ENCODE assay signal across 24 cellular contexts in genomic region chr19:32380269-32380668, GRCh38.
"Had no signal": no experiment of that assay in that cellular context is flagged by ENCODE, and none has a peak within 500 bp of the region (broad histone marks: within the 10 kb centered on the region; RNA-seq: fewer than 3 reads in every experiment).

No MANE protein-coding gene starts in this region.

- H3K27ac Mint-ChIP-seq: dendritic cell treated with granulocyte-macrophage colony-stimulating factor and Interleukin-4, amounts not matched to agents 40 ng/mL and 50 ng/mL, for 4 days; endodermal cell; mesothelial cell of epicardium; stimulated activated naive CD8-positive, alpha-beta T cell treated with anti-CD3 and anti-CD28 coated beads, Interleukin-15, Interleukin-2, amounts not matched to agents 100 ng/mL and 50 ng/mL, for 24 hours had no signal

- H3K4me1 ChIP-seq: gastrocnemius medialis, left lung, pancreas, tibial nerve, upper lobe of right lung, uterus had no signal

- H3K36me3 ChIP-seq: colonic mucosa, uterus had no signal

- H3K27me3 Mint-ChIP-seq: naive thymus-derived CD4-positive, alpha-beta T cell; stimulated activated naive B cell treated with anti-CD40 and anti-IgM and Interleukin-4, amounts not matched to agents 10 μg/mL and 1 μg/mL and 100 μg/mL, for 72 hours; stimulated activated naive CD8-positive, alpha-beta T cell treated with anti-CD3 and anti-CD28 coated beads, Interleukin-15, Interleukin-2, amounts not matched to agents 100 ng/mL and 50 ng/mL, for 24 hours had no signal

- H3K4me3 ChIP-seq: colonic mucosa, gastrocnemius medialis, left lung, pancreas, thoracic aorta, tibial nerve, upper lobe of right lung, uterus had no signal

- H3K4me1 Mint-ChIP-seq: endodermal cell, mesothelial cell of epicardium had no signal

- H3K27ac ChIP-seq: colonic mucosa, epithelial cell of prostate, gastrocnemius medialis, left lung, pancreas, thoracic aorta, tibial nerve, upper lobe of right lung, uterus had no signal

- H3K9me3 ChIP-seq: colonic mucosa, gastrocnemius medialis, left lung, pancreas, thoracic aorta, tibial nerve, upper lobe of right lung, uterus had no signal

- H3K9me3 Mint-ChIP-seq: dendritic cell treated with granulocyte-macrophage colony-stimulating factor and Interleukin-4, amounts not matched to agents 40 ng/mL and 50 ng/mL, for 4 days; naive thymus-derived CD4-positive, alpha-beta T cell; stimulated activated naive CD8-positive, alpha-beta T cell treated with anti-CD3 and anti-CD28 coated beads, Interleukin-15, Interleukin-2, amounts not matched to agents 100 ng/mL and 50 ng/mL, for 24 hours had no signal

- H3K4me3 Mint-ChIP-seq: dendritic cell treated with granulocyte-macrophage colony-stimulating factor and Interleukin-4, amounts not matched to agents 40 ng/mL and 50 ng/mL, for 4 days; endodermal cell; mesothelial cell of epicardium; naive thymus-derived CD4-positive, alpha-beta T cell; stimulated activated naive B cell treated with anti-CD40 and anti-IgM and Interleukin-4, amounts not matched to agents 10 μg/mL and 1 μg/mL and 100 μg/mL, for 72 hours; stimulated activated naive CD8-positive, alpha-beta T cell treated with anti-CD3 and anti-CD28 coated beads, Interleukin-15, Interleukin-2, amounts not matched to agents 100 ng/mL and 50 ng/mL, for 24 hours had no signal

- FAIRE-seq: keratinocyte, pancreas had no signal

- ATAC-seq: esophagus mucosa; gastrocnemius medialis; left lung; naive thymus-derived CD4-positive, alpha-beta T cell; pancreas; sciatic nerve; stimulated activated naive B cell treated with anti-CD40 and anti-IgM and Interleukin-4, amounts not matched to agents 10 μg/mL and 1 μg/mL and 100 μg/mL, for 72 hours; upper lobe of right lung had no signal

- DNase-seq: colonic mucosa; effector CD8-positive, alpha-beta T cell; endodermal cell; foreskin fibroblast; gastrocnemius medialis; head of caudate nucleus; left lung; mesenchymal stem cell; naive thymus-derived CD4-positive, alpha-beta T cell; pancreas; stimulated activated CD4-positive, alpha-beta T cell treated with anti-CD3 and anti-CD28 coated beads, Interleukin-2, amount 100 ng/mL, for 24 hours; stimulated activated CD4-positive, alpha-beta T cell treated with anti-CD3 and anti-CD28 coated beads, Interleukin-4, amount 100 ng/mL, for 24 hours; stimulated activated naive B cell treated with anti-CD40 and anti-IgM and Interleukin-4, amounts not matched to agents 10 μg/mL and 1 μg/mL and 100 μg/mL, for 72 hours; upper lobe of right lung; uterus had no signal
